Comparison of ENCODE assay signal across 1 cellular context in genomic region chr16:85027349-85027967, GRCh38.
TF ChIP-seq lines count a peak whose summit lies in the region.

A gene with protein sequence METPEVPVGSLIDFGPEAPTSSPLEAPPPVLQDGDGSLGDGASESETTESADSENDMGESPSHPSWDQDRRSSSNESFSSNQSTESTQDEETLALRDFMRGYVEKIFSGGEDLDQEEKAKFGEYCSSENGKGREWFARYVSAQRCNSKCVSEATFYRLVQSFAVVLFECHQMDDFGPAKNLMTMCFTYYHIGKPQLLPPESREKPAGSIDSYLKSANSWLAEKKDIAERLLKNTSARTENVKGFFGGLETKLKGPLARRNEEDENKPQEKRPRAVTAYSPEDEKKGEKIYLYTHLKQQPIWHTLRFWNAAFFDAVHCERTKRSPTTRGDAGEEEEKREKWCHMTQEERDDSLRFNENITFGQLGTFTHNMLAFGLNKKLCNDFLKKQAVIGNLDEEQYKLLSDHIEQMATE (plus strand): TSS chr16:85027795. CDS start chr16:85067072, 39,277 bp downstream.

TF ChIP-seq in K562, 482 proteins besides CTCF, POLR2A, EP300 and RAD21 (continued from another document):
- 0 out of 4 replicates have a peak, but pooled peaks of 1 of the 2 experiments have one; percentile 64 for TF ChIP-seq UBTF (IDR thresholded peaks at IDR 0.05; ENCODE audit: borderline replicate concordance in 1 of 2, low read depth in 2 of 2, low read length in 2 of 2)
- TF ChIP-seq ZNF146 (CRISPR knock-in tag; IDR thresholded peaks at IDR 0.05; ENCODE audit: unreplicated experiment) = no peak
- TF ChIP-seq SRF (CRISPR knock-in tag; IDR thresholded peaks at IDR 0.05) = peak in 1 of 2 experiments; percentile 52; a peak in 1 of 4 replicates
- no peak; the same call in 1 of the 2 replicates for TF ChIP-seq KAT7 (CRISPR knock-in tag; IDR thresholded peaks at IDR 0.05; ENCODE audit: borderline replicate concordance)
- peak; percentile 56; the same call in 1 of the 2 replicates for TF ChIP-seq ARID1B (IDR thresholded peaks at IDR 0.05)
- TF ChIP-seq KDM2B (CRISPR knock-in tag; IDR thresholded peaks at IDR 0.05) = peak; percentile 11; the same call in 1 of the 2 replicates
- TF ChIP-seq POLR3G (IDR thresholded peaks at IDR 0.05; ENCODE audit: extremely low read depth, insufficient read length, insufficient replicate concordance) = no peak
- TF ChIP-seq E2F6 (IDR thresholded peaks at IDR 0.05; ENCODE audit: borderline replicate concordance in 1 of 2, extremely low read depth in 1 of 2, insufficient read depth in 1 of 2, insufficient read length in 1 of 2, low read depth in 1 of 2, low read length in 1 of 2, poor library complexity in 1 of 2, severe bottlenecking in 1 of 2) = peak; percentile 59 to 70
- TF ChIP-seq RCOR1 (IDR thresholded peaks at IDR 0.05; ENCODE audit: borderline replicate concordance in 1 of 2, low read depth in 2 of 2, low read length in 2 of 2) = peak in 1 of 2 experiments; percentile 84; a peak in 2 of 4 replicates
- peak; percentile 93 for TF ChIP-seq SP1 (CRISPR knock-in tag; IDR thresholded peaks at IDR 0.05)
- TF ChIP-seq DNMT1 (IDR thresholded peaks at IDR 0.05) = no peak
- TF ChIP-seq, protein P1, sequence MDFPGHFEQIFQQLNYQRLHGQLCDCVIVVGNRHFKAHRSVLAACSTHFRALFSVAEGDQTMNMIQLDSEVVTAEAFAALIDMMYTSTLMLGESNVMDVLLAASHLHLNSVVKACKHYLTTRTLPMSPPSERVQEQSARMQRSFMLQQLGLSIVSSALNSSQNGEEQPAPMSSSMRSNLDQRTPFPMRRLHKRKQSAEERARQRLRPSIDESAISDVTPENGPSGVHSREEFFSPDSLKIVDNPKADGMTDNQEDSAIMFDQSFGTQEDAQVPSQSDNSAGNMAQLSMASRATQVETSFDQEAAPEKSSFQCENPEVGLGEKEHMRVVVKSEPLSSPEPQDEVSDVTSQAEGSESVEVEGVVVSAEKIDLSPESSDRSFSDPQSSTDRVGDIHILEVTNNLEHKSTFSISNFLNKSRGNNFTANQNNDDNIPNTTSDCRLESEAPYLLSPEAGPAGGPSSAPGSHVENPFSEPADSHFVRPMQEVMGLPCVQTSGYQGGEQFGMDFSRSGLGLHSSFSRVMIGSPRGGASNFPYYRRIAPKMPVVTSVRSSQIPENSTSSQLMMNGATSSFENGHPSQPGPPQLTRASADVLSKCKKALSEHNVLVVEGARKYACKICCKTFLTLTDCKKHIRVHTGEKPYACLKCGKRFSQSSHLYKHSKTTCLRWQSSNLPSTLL (IDR thresholded peaks at IDR 0.05) = no peak
